Comparison of ENCODE assay signal across 17 cellular contexts in the genomic region with DNA sequence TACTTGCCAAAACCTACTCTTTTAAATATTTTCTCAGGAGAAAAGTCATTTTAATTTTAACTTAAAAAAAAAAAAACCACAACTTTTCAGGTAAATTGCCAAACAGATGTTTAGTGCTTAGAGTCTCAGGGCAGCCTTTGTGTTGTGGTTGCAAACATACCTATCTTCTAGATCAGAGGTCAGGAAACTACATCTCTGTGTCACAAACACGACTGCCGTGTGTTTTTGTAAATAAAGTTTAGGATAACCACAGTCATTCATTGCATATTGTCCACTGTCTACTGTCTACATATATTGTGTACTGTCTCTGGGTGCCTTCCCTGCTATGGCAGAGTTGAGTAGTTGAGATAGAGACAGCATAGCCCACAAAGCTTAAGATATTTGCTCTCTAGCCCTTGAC. TPM values are rescaled to one million over a fixed set of nuclear protein-coding genes. Genes with fewer than 3 reads are reported as not detected.
DNase-seq lines count a peak whose midpoint lies in the region; ATAC-seq and TF ChIP-seq lines count a peak whose summit lies in the region.
"Had no signal": no experiment of that assay in that cellular context is flagged by ENCODE, and none has a peak within 500 bp of the region (broad histone marks: within the 10 kb centered on the region; RNA-seq: fewer than 3 reads in every experiment).

No MANE protein-coding gene starts in this region.

- intact Hi-C loops in activated CD4-positive, alpha-beta T cell treated with anti-CD3 and anti-CD28 coated beads for 36 hours (cut with DNase I, micrococcal nuclease): loop anchor here (5.0 to 10.0 kb wide), 5 partner anchors 65 to 595 kb away; no protein-coding TSS in a partner anchor
- intact Hi-C loops in mucosa of descending colon (cut with DNase I, micrococcal nuclease): no loop called here

- H3K27ac Mint-ChIP-seq in activated CD4-positive, alpha-beta T cell treated with anti-CD3 and anti-CD28 coated beads for 36 hours: no peak overlapping the region
- no peak overlapping the region for H3K27ac Mint-ChIP-seq in activated T-helper 17 cell treated with anti-CD3 and anti-CD28 coated beads, Interleukin-2, amount 50 U/mL, for 72 hours
- H3K27ac Mint-ChIP-seq: mesothelial cell of epicardium; stimulated activated naive CD8-positive, alpha-beta T cell treated with anti-CD3 and anti-CD28 coated beads, Interleukin-15, amount 100 ng/mL, for 72 hours had no signal

- no peaks in the 10 kb centered on the region for H3K36me3 ChIP-seq in mucosa of descending colon (ENCODE audit: low read depth)
- H3K36me3 ChIP-seq: brain microvascular endothelial cell, gastrocnemius medialis, ovary had no signal

- no peaks in the 10 kb centered on the region for H3K9me3 ChIP-seq in mucosa of descending colon
- H3K9me3 ChIP-seq: gastrocnemius medialis, ovary had no signal

- DNase-seq in activated CD4-positive, alpha-beta T cell treated with anti-CD3 and anti-CD28 coated beads for 36 hours: peak; percentile 11
- DNase-seq in activated CD4-positive, alpha-beta T cell treated with anti-CD3 and anti-CD28 coated beads for 1 hour: no peak
- DNase-seq in Jurkat, Clone E6-1 (ENCODE audit: low read depth, low spot score): peak; percentile 87
- DNase-seq in mucosa of descending colon (no peak), hypothalamus (lab: John Stamatoyannopoulos, UW) (no peak)
- DNase-seq: activated T-cell treated with anti-CD3 and anti-CD28 coated beads, Interleukin-2, amount 50 U/mL, for 48 hours; brain microvascular endothelial cell; gastrocnemius medialis; NCI-H1092 treated with DMSO at 0.1 percent for 48 hours; ovary; small intestine; stimulated activated naive CD8-positive, alpha-beta T cell treated with anti-CD3 and anti-CD28 coated beads, Interleukin-15, amount 100 ng/mL, for 72 hours had no signal

- TF ChIP-seq CTCF in mucosa of descending colon (IDR thresholded peaks at IDR 0.05): no peak

- H3K4me1 Mint-ChIP-seq in activated CD4-positive, alpha-beta T cell treated with anti-CD3 and anti-CD28 coated beads for 36 hours: peaks cover 57% of the 10 kb centered on the region
- H3K4me1 Mint-ChIP-seq in activated T-helper 17 cell treated with anti-CD3 and anti-CD28 coated beads, Interleukin-2, amount 50 U/mL, for 72 hours: peaks cover 20% of the 10 kb centered on the region
- H3K4me1 Mint-ChIP-seq: mesothelial cell of epicardium had no signal

- POLR2A ChIA-PET in activated CD4-positive, alpha-beta T cell treated with anti-CD3 and anti-CD28 coated beads for 36 hours (lab: Charles Lee): no interaction called here

- no peak for ATAC-seq in activated CD4-positive, alpha-beta T cell treated with anti-CD3 and anti-CD28 coated beads for 36 hours
- ATAC-seq in activated T-helper 17 cell treated with anti-CD3 and anti-CD28 coated beads, Interleukin-2, amount 50 U/mL, for 72 hours (replicated peaks): no peak
- ATAC-seq in mucosa of descending colon: peak; percentile 32
- ATAC-seq in GM19467 (IDR thresholded peaks at IDR 0.05; ENCODE audit: unreplicated experiment): no peak
- no peak for ATAC-seq in HG02885 (IDR thresholded peaks at IDR 0.05; ENCODE audit: poor library complexity, unreplicated experiment)
- ATAC-seq: gastrocnemius medialis; SK-N-SH treated with all-trans-retinoic acid at 6 μM for 48 hours; stimulated activated naive CD8-positive, alpha-beta T cell treated with anti-CD3 and anti-CD28 coated beads, Interleukin-15, amount 100 ng/mL, for 72 hours had no signal

- no peak overlapping the region for H3K4me3 Mint-ChIP-seq in activated CD4-positive, alpha-beta T cell treated with anti-CD3 and anti-CD28 coated beads for 36 hours
- H3K4me3 Mint-ChIP-seq in activated T-helper 17 cell treated with anti-CD3 and anti-CD28 coated beads, Interleukin-2, amount 50 U/mL, for 72 hours: peak overlapping the region; percentile 36
- H3K4me3 Mint-ChIP-seq: mesothelial cell of epicardium had no signal

- H3K27me3 Mint-ChIP-seq in activated CD4-positive, alpha-beta T cell treated with anti-CD3 and anti-CD28 coated beads for 36 hours: no peaks in the 10 kb centered on the region
- no peaks in the 10 kb centered on the region for H3K27me3 Mint-ChIP-seq in activated T-helper 17 cell treated with anti-CD3 and anti-CD28 coated beads, Interleukin-2, amount 50 U/mL, for 72 hours
- H3K27me3 Mint-ChIP-seq: stimulated activated naive CD8-positive, alpha-beta T cell treated with anti-CD3 and anti-CD28 coated beads, Interleukin-15, amount 100 ng/mL, for 72 hours had no signal

- CTCF ChIA-PET in activated CD4-positive, alpha-beta T cell treated with anti-CD3 and anti-CD28 coated beads for 36 hours (lab: Charles Lee): no interaction called here

- H3K9me3 Mint-ChIP-seq in activated CD4-positive, alpha-beta T cell treated with anti-CD3 and anti-CD28 coated beads for 36 hours (ENCODE audit: low read depth): no peaks in the 10 kb centered on the region
- H3K9me3 Mint-ChIP-seq in activated T-helper 17 cell treated with anti-CD3 and anti-CD28 coated beads, Interleukin-2, amount 50 U/mL, for 72 hours: no peaks in the 10 kb centered on the region
- H3K9me3 Mint-ChIP-seq: mesothelial cell of epicardium; stimulated activated naive CD8-positive, alpha-beta T cell treated with anti-CD3 and anti-CD28 coated beads, Interleukin-15, amount 100 ng/mL, for 72 hours had no signal

- H3K36me3 Mint-ChIP-seq in activated CD4-positive, alpha-beta T cell treated with anti-CD3 and anti-CD28 coated beads for 36 hours (ENCODE audit: low read depth): peaks cover 2% of the 10 kb centered on the region
- H3K36me3 Mint-ChIP-seq in activated T-helper 17 cell treated with anti-CD3 and anti-CD28 coated beads, Interleukin-2, amount 50 U/mL, for 72 hours (ENCODE audit: low read depth): no peaks in the 10 kb centered on the region
- H3K36me3 Mint-ChIP-seq: mesothelial cell of epicardium had no signal

- no peak overlapping the region for H3K4me3 ChIP-seq in Jurkat, Clone E6-1 (ENCODE audit: low read length)
- H3K4me3 ChIP-seq in mucosa of descending colon: no peak overlapping the region
- H3K4me3 ChIP-seq: gastrocnemius medialis, ovary had no signal

- H3K4me1 ChIP-seq in mucosa of descending colon (ENCODE audit: low read depth): no peaks in the 10 kb centered on the region
- H3K4me1 ChIP-seq: gastrocnemius medialis had no signal

RNA-seq across cellular contexts. Expression of a gene that starts 48.9 kb away (rescaled TPM):
- 10 to 100 TPM; 19.2 to 21.5 TPM for total RNA-seq in activated CD4-positive, alpha-beta T cell treated with anti-CD3 and anti-CD28 coated beads for 36 hours
- polyA plus RNA-seq in Jurkat, Clone E6-1 (2012; ENCODE audit: insufficient read depth, insufficient read length): 15.1 TPM
- total RNA-seq in activated T-helper 17 cell treated with anti-CD3 and anti-CD28 coated beads, Interleukin-2, amount 50 U/mL, for 72 hours: 10 to 100 TPM; 16.6 to 17.6 TPM
- 100 to 1,000 TPM in 2 of 3 donors, 10 to 100 TPM in 1; 65.2 to 161 (median 111) TPM for total RNA-seq in mucosa of descending colon

Comparison
In these comparisons a context has a peak if more than half of its experiments do, and no peak if none do; other contexts are left out.
1. DNase-seq: peak in activated CD4-positive, alpha-beta T cell treated with anti-CD3 and anti-CD28 coated beads for 36 hours (single experiment) and Jurkat, Clone E6-1 (single experiment); none in activated CD4-positive, alpha-beta T cell treated with anti-CD3 and anti-CD28 coated beads for 1 hour (single experiment), mucosa of descending colon (0 of 3) and hypothalamus (0 of 51).
2. intact Hi-C loops: an anchor here in activated CD4-positive, alpha-beta T cell treated with anti-CD3 and anti-CD28 coated beads for 36 hours (5.0 to 10.0 kb wide); none called in mucosa of descending colon.